8 cellular contexts compared by ENCODE assay signal in the genomic region with DNA sequence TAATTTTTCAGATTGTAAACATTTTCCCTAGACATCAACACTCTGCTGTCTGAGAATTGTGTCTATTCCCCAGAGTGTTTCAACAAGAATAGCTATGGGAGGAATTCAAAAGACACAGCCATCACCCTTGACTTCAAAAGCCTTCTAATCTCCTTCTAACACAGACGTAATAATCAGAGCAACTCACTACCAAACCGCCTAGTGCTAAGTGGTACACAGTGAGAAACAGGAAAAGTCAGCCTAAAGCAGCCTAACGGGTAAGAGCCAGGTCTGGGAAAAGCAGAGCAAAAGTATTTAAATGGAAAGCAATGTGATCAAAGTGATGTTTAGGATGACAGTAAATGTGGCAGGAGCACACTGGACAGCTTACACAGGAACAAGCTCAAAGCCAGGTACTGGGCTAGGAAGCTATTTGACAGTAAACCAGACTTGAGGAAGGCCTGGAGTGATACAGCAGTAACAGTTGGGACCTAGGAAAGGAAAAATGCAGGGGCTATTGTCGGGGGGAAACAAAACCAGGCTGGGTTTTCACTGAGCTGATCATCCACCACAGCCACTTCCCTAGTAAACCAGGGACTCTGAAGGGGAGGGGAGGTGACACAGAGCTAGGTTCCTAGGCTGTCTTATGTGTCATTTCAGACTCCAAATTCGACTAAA. TPM values are rescaled to one million over a fixed set of nuclear protein-coding genes. Genes with fewer than 3 reads are reported as not detected.
DNase-seq lines count a peak whose midpoint lies in the region; TF ChIP-seq lines count a peak whose summit lies in the region.
"Had no signal": no experiment of that assay in that cellular context is flagged by ENCODE, and none has a peak within 500 bp of the region (broad histone marks: within the 10 kb centered on the region; RNA-seq: fewer than 3 reads in every experiment).

No MANE protein-coding gene starts in this region.

- intact Hi-C loops in ascending aorta (cut with DNase I): no loop called here

- DNase-seq in LHCN-M2 (ENCODE audit: low read depth): peak; percentile 30
- DNase-seq in ascending aorta (ENCODE audit: low spot score in 2 of 2): no peak
- DNase-seq in iris pigment epithelial cell (ENCODE audit: low read depth): peak; percentile 88
- DNase-seq in DMS153 treated with DMSO at 0.1 percent for 48 hours (lab: John Stamatoyannopoulos, UW; ENCODE audit: unreplicated experiment): no peak
- DNase-seq in foreskin fibroblast: no peak
- no peak for DNase-seq in NCI-H2196 (lab: John Stamatoyannopoulos, UW; ENCODE audit: unreplicated experiment)
- DNase-seq: NCI-H748 treated with DMSO at 0.1 percent for 48 hours had no signal

- H3K4me3 ChIP-seq in ascending aorta (peak overlapping the region; percentile 15 to 41), stomach smooth muscle (ENCODE audit: low read length in 2 of 2) (peak overlapping the region; percentile 2 to 57), foreskin fibroblast (ENCODE audit: low read depth in 1 of 2, low read length in 2 of 2) (no peak overlapping the region)

- H3K4me1 ChIP-seq in ascending aorta (peaks cover 4 to 40% of the 10 kb centered on the region in 2 donors), stomach smooth muscle (ENCODE audit: control insufficient read depth, insufficient read depth, low read length) (peaks cover 37% of the 10 kb centered on the region)

- H3K36me3 ChIP-seq in ascending aorta (peaks cover 8 to 23% of the 10 kb centered on the region in 2 donors), stomach smooth muscle (ENCODE audit: control insufficient read depth in 2 of 2, insufficient read depth in 2 of 2, low read length in 2 of 2) (peaks cover 7 to 9% of the 10 kb centered on the region in 2 donors)

- H3K9ac ChIP-seq in stomach smooth muscle (ENCODE audit: low read length in 2 of 2): peak overlapping the region; percentile 36 to 66

- H3K27ac ChIP-seq in ascending aorta (peak overlapping the region; percentile 83 to 85), stomach smooth muscle (ENCODE audit: low read length) (peak overlapping the region; percentile 80)

- H3K9me3 ChIP-seq in ascending aorta: no peaks in the 10 kb centered on the region
- no peaks in the 10 kb centered on the region for H3K9me3 ChIP-seq in stomach smooth muscle (ENCODE audit: control insufficient read depth in 2 of 2, low read length in 2 of 2)

- H3K27me3 ChIP-seq in ascending aorta: no peaks in the 10 kb centered on the region
- H3K27me3 ChIP-seq in stomach smooth muscle (ENCODE audit: control insufficient read depth in 1 of 2, insufficient read depth in 2 of 2, low read length in 2 of 2): no peaks in the 10 kb centered on the region

- TF ChIP-seq CTCF in ascending aorta (IDR thresholded peaks at IDR 0.05): no peak
- no peak for TF ChIP-seq CTCF in foreskin fibroblast (IDR thresholded peaks at IDR 0.05; ENCODE audit: low read depth, low read length)

RNA-seq across cellular contexts. Expression of a gene that starts 29.4 kb away (rescaled TPM):
- 167 and 172 TPM in 2 replicates for total RNA-seq in LHCN-M2 (2014; rRNA removed)
- polyA plus RNA-seq in LHCN-M2 (2012): 306 TPM
- 106 TPM for total RNA-seq in ascending aorta

Comparison
In these comparisons a context has a peak if more than half of its experiments do, and no peak if none do; other contexts are left out.
1. DNase-seq: peak in LHCN-M2 (single experiment) and iris pigment epithelial cell (single experiment); none in ascending aorta (0 of 2), DMS153 treated with DMSO at 0.1 percent for 48 hours (single experiment), foreskin fibroblast (0 of 2) and NCI-H2196 (single experiment).
2. H3K4me3 ChIP-seq: peak in ascending aorta (2 of 2) and stomach smooth muscle (2 of 2); none in foreskin fibroblast (0 of 2).